In the genomic region with DNA sequence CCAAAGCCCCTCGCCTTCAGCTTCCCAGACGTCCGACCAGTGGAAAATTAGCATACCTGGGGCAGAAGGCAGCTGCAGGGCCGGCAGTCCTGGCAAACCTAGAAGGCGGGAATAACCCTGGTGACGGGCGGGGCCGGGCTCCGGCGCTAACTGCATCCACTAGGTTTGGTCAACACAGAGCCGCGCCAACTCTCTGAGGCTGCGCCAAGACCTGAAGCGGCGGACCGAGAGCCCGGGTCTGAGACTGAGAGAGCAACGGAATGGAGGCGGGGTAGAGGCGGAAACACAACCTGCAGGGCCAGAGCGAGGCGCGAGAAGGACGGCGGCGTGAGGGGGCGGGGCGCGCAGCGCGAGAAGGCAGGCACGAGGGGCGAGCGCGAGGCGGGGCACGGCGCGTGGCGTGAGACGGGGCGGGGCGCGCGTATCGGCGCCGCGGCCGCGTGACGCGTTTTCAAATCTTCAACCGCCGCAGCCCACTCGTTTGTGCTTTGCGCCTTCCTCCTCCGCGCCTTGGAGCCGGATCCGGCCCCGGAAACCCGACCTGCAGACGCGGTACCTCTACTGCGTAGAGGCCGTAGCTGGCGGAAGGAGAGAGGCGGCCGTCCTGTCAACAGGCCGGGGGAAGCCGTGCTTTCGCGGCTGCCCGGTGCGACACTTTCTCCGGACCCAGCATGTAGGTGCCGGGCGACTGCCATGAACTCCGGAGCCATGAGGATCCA, we compare ENCODE assay signal across 8 cellular contexts. TPM values are rescaled to one million over a fixed set of nuclear protein-coding genes. Genes with fewer than 3 reads are reported as not detected.
DNase-seq lines count a peak whose midpoint lies in the region; ATAC-seq and TF ChIP-seq lines count a peak whose summit lies in the region.

A gene with protein sequence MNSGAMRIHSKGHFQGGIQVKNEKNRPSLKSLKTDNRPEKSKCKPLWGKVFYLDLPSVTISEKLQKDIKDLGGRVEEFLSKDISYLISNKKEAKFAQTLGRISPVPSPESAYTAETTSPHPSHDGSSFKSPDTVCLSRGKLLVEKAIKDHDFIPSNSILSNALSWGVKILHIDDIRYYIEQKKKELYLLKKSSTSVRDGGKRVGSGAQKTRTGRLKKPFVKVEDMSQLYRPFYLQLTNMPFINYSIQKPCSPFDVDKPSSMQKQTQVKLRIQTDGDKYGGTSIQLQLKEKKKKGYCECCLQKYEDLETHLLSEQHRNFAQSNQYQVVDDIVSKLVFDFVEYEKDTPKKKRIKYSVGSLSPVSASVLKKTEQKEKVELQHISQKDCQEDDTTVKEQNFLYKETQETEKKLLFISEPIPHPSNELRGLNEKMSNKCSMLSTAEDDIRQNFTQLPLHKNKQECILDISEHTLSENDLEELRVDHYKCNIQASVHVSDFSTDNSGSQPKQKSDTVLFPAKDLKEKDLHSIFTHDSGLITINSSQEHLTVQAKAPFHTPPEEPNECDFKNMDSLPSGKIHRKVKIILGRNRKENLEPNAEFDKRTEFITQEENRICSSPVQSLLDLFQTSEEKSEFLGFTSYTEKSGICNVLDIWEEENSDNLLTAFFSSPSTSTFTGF (plus strand): TSS at position 454 of the 719 bp plus-strand sequence. CDS start 240 bp downstream, at position 694.
A gene with protein sequence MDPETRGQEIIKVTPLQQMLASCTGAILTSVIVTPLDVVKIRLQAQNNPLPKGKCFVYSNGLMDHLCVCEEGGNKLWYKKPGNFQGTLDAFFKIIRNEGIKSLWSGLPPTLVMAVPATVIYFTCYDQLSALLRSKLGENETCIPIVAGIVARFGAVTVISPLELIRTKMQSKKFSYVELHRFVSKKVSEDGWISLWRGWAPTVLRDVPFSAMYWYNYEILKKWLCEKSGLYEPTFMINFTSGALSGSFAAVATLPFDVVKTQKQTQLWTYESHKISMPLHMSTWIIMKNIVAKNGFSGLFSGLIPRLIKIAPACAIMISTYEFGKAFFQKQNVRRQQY (minus strand): TSS at position 321 of the 719 bp plus-strand sequence. CDS start 17,633 bp downstream, outside the sequence.

- peaks cover 7% of the 10 kb centered on the region for H3K9me3 ChIP-seq in HAP-1
- no peaks in the 10 kb centered on the region for H3K9me3 ChIP-seq in MG63

- H3K9me3 Mint-ChIP-seq in nephron, result peaks cover 16% of the 10 kb centered on the region

- TF ChIP-seq CTCF in fibroblast of the aortic adventitia (IDR thresholded peaks at IDR 0.05; ENCODE audit: insufficient read depth, low read length) (no peak), nephron (IDR thresholded peaks at IDR 0.05; ENCODE audit: unreplicated experiment in 3 of 3) (no peak)

- peak; percentile 97 for ATAC-seq in stimulated activated naive CD8-positive, alpha-beta T cell treated with anti-CD3 and anti-CD28 coated beads, Interleukin-15, Interleukin-2, amounts not matched to agents 100 U/mL and 50 U/mL, for 24 hours

- H3K4me3 Mint-ChIP-seq in nephron, result peak within 1 kb of the TSS; percentile 86 to 90 (median 88)

- DNase-seq in G401 (ENCODE audit: low spot score) (peak; percentile 93), HAP-1 (ENCODE audit: low spot score in 2 of 2) (peak; percentile 93 to 99), MG63 (peak; percentile 95), SHP77 (lab: John Stamatoyannopoulos, UW) (peak; percentile 93), fibroblast of the aortic adventitia (ENCODE audit: low read depth) (peak; percentile 88)
- DNase-seq in activated effector memory CD4-positive, alpha-beta T cell treated with Interleukin-2 at 50 U/mL for 16 hours, result peak; percentile 95
- DNase-seq in stimulated activated naive CD8-positive, alpha-beta T cell treated with anti-CD3 and anti-CD28 coated beads, Interleukin-15, Interleukin-2, amounts not matched to agents 100 U/mL and 50 U/mL, for 24 hours, result peak; percentile 98

- H3K36me3 ChIP-seq in HAP-1 (replicated peaks) (peaks cover 34% of the 10 kb centered on the region), MG63 (peaks cover 29% of the 10 kb centered on the region)

- H3K4me1 Mint-ChIP-seq in nephron, result peaks cover 27% of the 10 kb centered on the region

- H3K27ac Mint-ChIP-seq in nephron, result peak within 1 kb of the TSS; percentile 89 to 98 (median 92)

- in situ Hi-C loops in G401 (cut with HindIII; ENCODE audit: low sequenced_read_pairs), result no loop called here
- in situ Hi-C loops in HAP-1 (cut with MboI; ENCODE audit: low sequenced_read_pairs), result loop anchor here (25.0 kb wide), 1 partner anchor 364 kb away; no protein-coding TSS in a partner anchor

- H3K36me3 Mint-ChIP-seq in nephron (ENCODE audit: low read depth), result peaks cover 51% of the 10 kb centered on the region

- H3K27me3 ChIP-seq in HAP-1 (ENCODE audit: low read depth), result no peaks in the 10 kb centered on the region
- no peaks in the 10 kb centered on the region for H3K27me3 ChIP-seq in MG63

- H3K4me3 ChIP-seq in HAP-1 (peak within 1 kb of the TSS; percentile 85), MG63 (peak within 1 kb of the TSS; percentile 75), fibroblast of the aortic adventitia (ENCODE audit: low read depth, low read length) (peak within 1 kb of the TSS; percentile 87)

- H3K27me3 Mint-ChIP-seq in nephron (ENCODE audit: low read depth), result no peaks in the 10 kb centered on the region

- H3K4me1 ChIP-seq in HAP-1, result peaks cover 15% of the 10 kb centered on the region

RNA-seq across cellular contexts. Expression of the first gene that starts in this region (rescaled TPM):
- total RNA-seq in G401 (2014; rRNA removed; shearing (Covaris generic)), result 65.6 and 77.7 TPM in 2 replicates
- 20.5 and 20.9 TPM in 2 replicates for total RNA-seq in MG63 (2014; rRNA removed; shearing (Covaris generic); ENCODE audit: low replicate concordance)
- 7.0 and 38.8 TPM in 2 replicates for total RNA-seq in fibroblast of the aortic adventitia (ENCODE audit: low replicate concordance)

RNA-seq across cellular contexts. Expression of the second gene that starts in this region (rescaled TPM):
- total RNA-seq in G401 (2014; rRNA removed; shearing (Covaris generic)), result 13.0 and 20.4 TPM in 2 replicates
- total RNA-seq in MG63 (2014; rRNA removed; shearing (Covaris generic); ENCODE audit: low replicate concordance), result 4.0 and 15.3 TPM in 2 replicates
- 6.9 and 22.9 TPM in 2 replicates for total RNA-seq in fibroblast of the aortic adventitia (ENCODE audit: low replicate concordance)

Comparison
In these comparisons a context has a peak if more than half of its experiments do, and no peak if none do; other contexts are left out.
1. Peak in every context shown above with its lines: DNase-seq, ATAC-seq and H3K4me3 ChIP-seq.